Comparison of ENCODE assay signal across 26 cellular contexts in genomic region chr13:48602296-48603040, GRCh38. TPM values are rescaled to one million over a fixed set of nuclear protein-coding genes. Genes with fewer than 3 reads are reported as not detected.
DNase-seq lines count a peak whose midpoint lies in the region; ATAC-seq and TF ChIP-seq lines count a peak whose summit lies in the region.
"Had no signal": no experiment of that assay in that cellular context is flagged by ENCODE, and none has a peak within 500 bp of the region (broad histone marks: within the 10 kb centered on the region; RNA-seq: fewer than 3 reads in every experiment).

No MANE protein-coding gene starts in this region.

- WGBS in mesenchymal stem cell = 76% methylated on average over 8 of the region's 8 CpGs
- WGBS in upper lobe of left lung, 2 donors = 79% methylated on average over 8 of the region's 8 CpGs

- H3K27ac Mint-ChIP-seq in stimulated activated naive CD8-positive, alpha-beta T cell treated with anti-CD3 and anti-CD28 coated beads, Interleukin-15, amount 100 ng/mL, for 72 hours = no peak overlapping the region
- H3K27ac Mint-ChIP-seq in T-helper 17 cell = peak overlapping the region; percentile 44
- H3K27ac Mint-ChIP-seq: activated CD4-positive, alpha-beta T cell treated with anti-CD3 and anti-CD28 coated beads, Interleukin-2, amount 10 ng/mL, durations not matched to agents 24 days and 14 days; activated CD8-positive, alpha-beta memory T cell treated with anti-CD3 and anti-CD28 coated beads, Interleukin-2, amount 10 ng/mL, durations not matched to agents 7 days and 5 days; activated T-cell treated with anti-CD3 and anti-CD28 coated beads, Interleukin-2, amount 50 U/mL, for 72 hours had no signal

- peak overlapping the region; percentile 60 for H3K27ac ChIP-seq in mesenchymal stem cell (ENCODE audit: low read length, poor library complexity, severe bottlenecking)
- H3K27ac ChIP-seq in RWPE1 = no peak overlapping the region
- no peak overlapping the region for H3K27ac ChIP-seq in upper lobe of left lung
- H3K27ac ChIP-seq: adrenal gland, brain microvascular endothelial cell, SJSA1, skin epidermis had no signal

- no peak overlapping the region for H3K4me3 Mint-ChIP-seq in stimulated activated naive CD8-positive, alpha-beta T cell treated with anti-CD3 and anti-CD28 coated beads, Interleukin-15, amount 100 ng/mL, for 72 hours
- no peak overlapping the region for H3K4me3 Mint-ChIP-seq in T-helper 17 cell
- H3K4me3 Mint-ChIP-seq: activated CD4-positive, alpha-beta T cell treated with anti-CD3 and anti-CD28 coated beads, Interleukin-2, amount 10 ng/mL, durations not matched to agents 24 days and 14 days; activated CD8-positive, alpha-beta memory T cell treated with anti-CD3 and anti-CD28 coated beads, Interleukin-2, amount 10 ng/mL, durations not matched to agents 7 days and 5 days; activated T-cell treated with anti-CD3 and anti-CD28 coated beads, Interleukin-2, amount 50 U/mL, for 72 hours; IgD-negative memory B cell; naive thymus-derived CD8-positive, alpha-beta T cell had no signal

- CTCF ChIA-PET in RWPE1 (lab: Yijun Ruan, JAX) = no interaction called here

- peaks cover 0 to 5% of the 10 kb centered on the region in 2 donors for H3K9me3 Mint-ChIP-seq in stimulated activated naive CD8-positive, alpha-beta T cell treated with anti-CD3 and anti-CD28 coated beads, Interleukin-15, amount 100 ng/mL, for 72 hours

- no peak for TF ChIP-seq EP300 in upper lobe of left lung (IDR thresholded peaks at IDR 0.05)

- peak; percentile 35 for ATAC-seq in stimulated activated naive CD8-positive, alpha-beta T cell treated with anti-CD3 and anti-CD28 coated beads, Interleukin-15, Interleukin-2, amounts not matched to agents 100 U/mL and 50 U/mL, for 24 hours
- no peak for ATAC-seq in stimulated activated naive CD8-positive, alpha-beta T cell treated with anti-CD3 and anti-CD28 coated beads, Interleukin-15, amount 100 ng/mL, for 72 hours
- ATAC-seq in T-helper 17 cell (no peak), upper lobe of left lung (ENCODE audit: low FRiP score in 2 of 2) (no peak)
- ATAC-seq: activated CD8-positive, alpha-beta memory T cell treated with anti-CD3 and anti-CD28 coated beads, Interleukin-2, amount 10 ng/mL, durations not matched to agents 7 days and 5 days; left ventricle myocardium superior; naive thymus-derived CD8-positive, alpha-beta T cell had no signal

- H3K4me1 ChIP-seq in mesenchymal stem cell (ENCODE audit: control insufficient read depth, insufficient read depth, low read depth, low read length) = peaks cover 7% of the 10 kb centered on the region
- no peaks in the 10 kb centered on the region for H3K4me1 ChIP-seq in upper lobe of left lung

- TF ChIP-seq POLR2A in upper lobe of left lung (IDR thresholded peaks at IDR 0.05) = no peak

- H4K91ac ChIP-seq in mesenchymal stem cell (ENCODE audit: low read length) = peak overlapping the region; percentile 74

- no peak overlapping the region for H3K23ac ChIP-seq in mesenchymal stem cell (ENCODE audit: low read length in 2 of 2)

- H2BK15ac ChIP-seq in mesenchymal stem cell (ENCODE audit: low read depth, poor library complexity, severe bottlenecking) = peak overlapping the region; percentile 77

- no peaks in the 10 kb centered on the region for H3K27me3 Mint-ChIP-seq in stimulated activated naive CD8-positive, alpha-beta T cell treated with anti-CD3 and anti-CD28 coated beads, Interleukin-15, amount 100 ng/mL, for 72 hours
- H3K27me3 Mint-ChIP-seq in T-helper 17 cell = peaks cover 6% of the 10 kb centered on the region

- no peaks in the 10 kb centered on the region for H3K9me3 ChIP-seq in T-helper 17 cell (ENCODE audit: control insufficient read depth, low read length, poor library complexity, severe bottlenecking)
- peaks cover 20% of the 10 kb centered on the region for H3K9me3 ChIP-seq in mesenchymal stem cell (ENCODE audit: control insufficient read depth, low read length)
- H3K9me3 ChIP-seq in upper lobe of left lung = peaks cover 0 to 6% (median 4%) of the 10 kb centered on the region in 4 donors
- H3K9me3 ChIP-seq: SJSA1 had no signal

- no peaks in the 10 kb centered on the region for H3K36me3 ChIP-seq in mesenchymal stem cell (ENCODE audit: control insufficient read depth in 1 of 2, insufficient read depth in 2 of 2, low read depth in 1 of 2, low read length in 2 of 2)
- H3K36me3 ChIP-seq in upper lobe of left lung = no peaks in the 10 kb centered on the region
- H3K36me3 ChIP-seq: adrenal gland, brain microvascular endothelial cell, SJSA1 had no signal

- H3K4me1 Mint-ChIP-seq in stimulated activated naive CD8-positive, alpha-beta T cell treated with anti-CD3 and anti-CD28 coated beads, Interleukin-15, amount 100 ng/mL, for 72 hours = peaks cover 8% of the 10 kb centered on the region
- H3K4me1 Mint-ChIP-seq in T-helper 17 cell = peaks cover 10% of the 10 kb centered on the region

- no peak overlapping the region for H3K9ac ChIP-seq in mesenchymal stem cell (ENCODE audit: low read length)

- peak overlapping the region; percentile 64 for H4K8ac ChIP-seq in mesenchymal stem cell (ENCODE audit: low read length)

- POLR2A ChIA-PET in RWPE1 (lab: Yijun Ruan, JAX; ENCODE audit: low non-redundant PET) = no interaction called here

- H3K4me3 ChIP-seq in mesenchymal stem cell (ENCODE audit: insufficient read depth in 1 of 2, low read depth in 1 of 2, low read length in 2 of 2) = no peak overlapping the region
- H3K4me3 ChIP-seq in upper lobe of left lung = no peak overlapping the region
- H3K4me3 ChIP-seq: adrenal gland, SJSA1, skin epidermis had no signal

- H3K4me2 ChIP-seq in mesenchymal stem cell (ENCODE audit: low read length, poor library complexity, severe bottlenecking) = no peak overlapping the region

- no peak overlapping the region for H2BK120ac ChIP-seq in mesenchymal stem cell (ENCODE audit: low read depth, low read length)

- peak overlapping the region; percentile 93 for H2AK5ac ChIP-seq in mesenchymal stem cell (ENCODE audit: low read length, severe bottlenecking)

- peak overlapping the region in 1 of 2 experiments; percentile 60 for H3K18ac ChIP-seq in mesenchymal stem cell (ENCODE audit: low read depth in 1 of 2, low read length in 2 of 2)

- peak overlapping the region; percentile 69 for H2BK5ac ChIP-seq in mesenchymal stem cell (ENCODE audit: low read depth, low read length, poor library complexity, severe bottlenecking)

- peaks cover 0 to 15% of the 10 kb centered on the region in 2 experiments for H3K27me3 ChIP-seq in mesenchymal stem cell (ENCODE audit: control insufficient read depth in 1 of 2, insufficient read depth in 1 of 2, low read length in 2 of 2)
- no peaks in the 10 kb centered on the region for H3K27me3 ChIP-seq in upper lobe of left lung
- H3K27me3 ChIP-seq: adrenal gland, brain microvascular endothelial cell, SJSA1 had no signal

- no peak overlapping the region for H3K4ac ChIP-seq in mesenchymal stem cell (ENCODE audit: low read depth in 1 of 2, low read length in 2 of 2)

- no peak overlapping the region for H2AFZ ChIP-seq in mesenchymal stem cell (ENCODE audit: low read depth, low read length)

- TF ChIP-seq CTCF in RWPE1 (conservative IDR thresholded peaks at IDR 0.05; ENCODE audit: low read depth) (no peak), upper lobe of left lung (IDR thresholded peaks at IDR 0.05) (no peak), GM20000 (IDR thresholded peaks at IDR 0.05; ENCODE audit: extremely low read depth, missing control alignments) (no peak)

- no peak overlapping the region for H3K14ac ChIP-seq in mesenchymal stem cell (ENCODE audit: low read length in 2 of 2)

- peaks cover 5% of the 10 kb centered on the region for H3K36me3 Mint-ChIP-seq in T-helper 17 cell (ENCODE audit: low read depth)
- H3K36me3 Mint-ChIP-seq: IgD-negative memory B cell had no signal

- no peak overlapping the region for H2BK12ac ChIP-seq in mesenchymal stem cell (ENCODE audit: low read length in 2 of 2)

- H3K79me1 ChIP-seq in mesenchymal stem cell (replicated peaks; ENCODE audit: low read length, poor library complexity, severe bottlenecking) = no peaks in the 10 kb centered on the region

- DNase-seq in stimulated activated naive CD8-positive, alpha-beta T cell treated with anti-CD3 and anti-CD28 coated beads, Interleukin-15, Interleukin-2, amounts not matched to agents 100 U/mL and 50 U/mL, for 24 hours = no peak
- no peak for DNase-seq in stimulated activated naive CD8-positive, alpha-beta T cell treated with anti-CD3 and anti-CD28 coated beads, Interleukin-15, amount 100 ng/mL, for 72 hours
- no peak for DNase-seq in T-helper 17 cell
- no peak for DNase-seq in mesenchymal stem cell
- DNase-seq in RWPE1 (ENCODE audit: low spot score) = no peak
- no peak for DNase-seq in DMS53 treated with DMSO at 0.1 percent for 48 hours (lab: John Stamatoyannopoulos, UW; ENCODE audit: unreplicated experiment)
- no peak for DNase-seq in upper lobe of left lung
- DNase-seq in GM20000 (ENCODE audit: low spot score) = no peak
- DNase-seq: activated CD4-positive, alpha-beta T cell treated with anti-CD3 and anti-CD28 coated beads, Interleukin-2, amount 10 ng/mL, durations not matched to agents 24 days and 14 days; activated CD8-positive, alpha-beta memory T cell treated with anti-CD3 and anti-CD28 coated beads, Interleukin-2, amount 10 ng/mL, durations not matched to agents 7 days and 5 days; activated naive CD4-positive, alpha-beta T cell; activated T-cell treated with anti-CD3 and anti-CD28 coated beads, Interleukin-2, amount 50 U/mL, for 72 hours; brain microvascular endothelial cell; C1 segment of cervical spinal cord; EL; left ventricle myocardium superior; naive thymus-derived CD8-positive, alpha-beta T cell; NCI-H1092 treated with DMSO at 0.1 percent for 48 hours; NCI-H1930; NCI-H526 had no signal

RNA-seq across cellular contexts. Expression of gene CYSLTR2, which starts 51.3 kb away (rescaled TPM):
- total RNA-seq in T-helper 17 cell (1 to 10 TPM; 2.8 to 5.9 TPM), upper lobe of left lung (1 to 10 TPM in 4 of 6 donors, under 1 TPM in 2; under 0.01 to 2.0 (median 1.2) TPM)
- 2.1 TPM for polyA plus RNA-seq in mesenchymal stem cell (2013, experiment 1 of 2)
- 2.1 TPM for polyA plus RNA-seq in mesenchymal stem cell (2013, experiment 2 of 2)
- total RNA-seq: H4, RPMI7951, SJSA1 had no signal
- polyA plus RNA-seq: IgD-negative memory B cell had no signal
